Comparison of ENCODE assay signal across 20 cellular contexts in genomic region chrX:153382563-153383482, GRCh38. TPM values are rescaled to one million over a fixed set of nuclear protein-coding genes. Genes with fewer than 3 reads are reported as not detected.
DNase-seq lines count a peak whose midpoint lies in the region; ATAC-seq, FAIRE-seq and TF ChIP-seq lines count a peak whose summit lies in the region.
"Had no signal": no experiment of that assay in that cellular context is flagged by ENCODE, and none has a peak within 500 bp of the region (broad histone marks: within the 10 kb centered on the region; RNA-seq: fewer than 3 reads in every experiment).

No MANE protein-coding gene starts in this region.

- no peak for ATAC-seq in K562

- H3K4me3 ChIP-seq in K562 (no peak overlapping the region), iPS-18c (ENCODE audit: insufficient read depth, low read depth, low read length) (peak overlapping the region; percentile 15; the same call in 1 of the 2 replicates), parathyroid adenoma (ENCODE audit: low read depth, low read length) (no peak overlapping the region), MG63 (no peak overlapping the region)
- H3K4me3 ChIP-seq: SJSA1 had no signal

- DNase-seq in GM18507 (ENCODE audit: extremely low spot score, insufficient read length, low read depth) = no peak
- DNase-seq in K562 (ENCODE audit: extremely low read depth in 1 of 4, low spot score in 3 of 4) = no peak
- DNase-seq in 8988T = no peak
- DNase-seq in MG63 = no peak
- no peak for DNase-seq in NCI-H748 (lab: John Stamatoyannopoulos, UW; ENCODE audit: unreplicated experiment)
- no peak for DNase-seq in activated CD8-positive, alpha-beta memory T cell treated with anti-CD3 and anti-CD28 coated beads for 24 hours
- DNase-seq: DMS 273 treated with DMSO at 0.1 percent for 48 hours, NCI-H2029 treated with DMSO at 0.1 percent for 48 hours, NCI-H446 treated with DMSO at 0.1 percent for 48 hours had no signal

- intact Hi-C loops in K562 (cut with micrococcal nuclease) = loop anchor here (5.0 kb wide), 1 partner anchor 46 kb away; no protein-coding TSS in a partner anchor

- no peak for TF ChIP-seq EP300 in K562 (IDR thresholded peaks at IDR 0.05; ENCODE audit: low read length)

- in situ Hi-C loops in K562 (cut with MboI) = no loop called here

- H3K9ac ChIP-seq in K562 (ENCODE audit: insufficient read depth in 1 of 2, low read depth in 2 of 2, low read length in 2 of 2) = peak overlapping the region in 1 of 2 experiments; percentile 24; a peak in 1 of 4 replicates
- H3K9ac ChIP-seq in parathyroid adenoma = no peak overlapping the region

- H3K4me2 ChIP-seq in K562 (ENCODE audit: insufficient read depth, low read length) = peak overlapping the region; percentile 71
- no peak overlapping the region for H3K4me2 ChIP-seq in parathyroid adenoma (ENCODE audit: low read length)

- H4K20me1 ChIP-seq in K562 (replicated peaks; ENCODE audit: control insufficient read depth, insufficient read depth, low read length) = no peaks in the 10 kb centered on the region

- H3K27ac ChIP-seq in K562 (ENCODE audit: extremely low read depth, low read depth, low read length) (peak overlapping the region; percentile 65; the same call in 2 of the 3 replicates), parathyroid adenoma (peak overlapping the region; percentile 100)
- H3K27ac ChIP-seq: SJSA1 had no signal

- peaks cover 33% of the 10 kb centered on the region in 2 experiments for H3K4me1 ChIP-seq in K562 (replicated peaks in 1 of 2; ENCODE audit: control insufficient read depth in 2 of 2, insufficient read depth in 2 of 2, low read length in 2 of 2)
- H3K4me1 ChIP-seq in parathyroid adenoma = peaks cover 32% of the 10 kb centered on the region
- H3K4me1 ChIP-seq: SJSA1 had no signal

- no peaks in the 10 kb centered on the region; a peak in 1 of 5 replicates for H3K27me3 ChIP-seq in K562 (ENCODE audit: control insufficient read depth in 2 of 2, insufficient read depth in 2 of 2, low read length in 2 of 2)
- H3K27me3 ChIP-seq in parathyroid adenoma (ENCODE audit: control insufficient read depth, insufficient read depth, low read length) = no peaks in the 10 kb centered on the region
- H3K27me3 ChIP-seq in MG63 = no peaks in the 10 kb centered on the region
- H3K27me3 ChIP-seq: BE2C, SJSA1 had no signal

- H3K9me1 ChIP-seq in K562 (ENCODE audit: control insufficient read depth, insufficient read depth, low read length) = no peaks in the 10 kb centered on the region

- no peak for TF ChIP-seq POLR2A in K562 (conservative IDR thresholded peaks at IDR 0.05)

- H3K79me2 ChIP-seq in K562 (ENCODE audit: control insufficient read depth, insufficient read depth, low read length) (no peaks in the 10 kb centered on the region), parathyroid adenoma (no peaks in the 10 kb centered on the region)

- no peak for TF ChIP-seq CTCF in K562 (IDR thresholded peaks at IDR 0.05 in 2 of 3, conservative IDR thresholded peaks at IDR 0.05 in 1 of 3; ENCODE audit: insufficient read depth in 2 of 3, low read depth in 1 of 3, low read length in 3 of 3)
- no peak for TF ChIP-seq CTCF in parathyroid adenoma (IDR thresholded peaks at IDR 0.05)

- no peak for TF ChIP-seq RAD21 in K562 (CRISPR knock-in tag; conservative IDR thresholded peaks at IDR 0.05 in 1 of 2, IDR thresholded peaks at IDR 0.05 in 1 of 2)

- no TSS peak for BruUV-seq in K562 (replicated peaks; lab: Mats Ljungman, UMichigan)

- WGBS in K562 (ENCODE audit: insufficient coverage, low coverage, missing lambda C conversion rate) = 47% methylated on average over 3 of the region's 3 CpGs

- POLR2A ChIA-PET in K562 (lab: Yijun Ruan, JAX) = no interaction called here

- peak overlapping the region; percentile 87 for H2AFZ ChIP-seq in K562 (ENCODE audit: low read depth, low read length)
- no peak overlapping the region for H2AFZ ChIP-seq in parathyroid adenoma

- CTCF ChIA-PET in K562 (lab: Yijun Ruan, JAX; ENCODE audit: low intra/inter-chr PET ratio) = no interaction called here

- peak; percentile 74 for FAIRE-seq in GM18507 (lab: Jason Lieb, UNC)
- peak; percentile 65 for FAIRE-seq in K562 (lab: Jason Lieb, UNC)
- FAIRE-seq: G401.6, H54 had no signal

- H3K36me3 ChIP-seq in K562 (ENCODE audit: control insufficient read depth, insufficient read depth, low read length) = no peaks in the 10 kb centered on the region
- H3K36me3 ChIP-seq in parathyroid adenoma (ENCODE audit: control insufficient read depth, insufficient read depth, low read length) = no peaks in the 10 kb centered on the region
- H3K36me3 ChIP-seq in MG63 = no peaks in the 10 kb centered on the region
- H3K36me3 ChIP-seq: BE2C, SJSA1 had no signal

- H3K9me3 ChIP-seq in K562 (replicated peaks; ENCODE audit: control insufficient read depth, insufficient read depth, low read depth, low read length) (peaks cover 6% of the 10 kb centered on the region; the same call in 1 of the 2 replicates), iPS-18c (ENCODE audit: control insufficient read depth, insufficient read depth, low read length) (peaks cover 49% of the 10 kb centered on the region), parathyroid adenoma (ENCODE audit: control insufficient read depth, low read length) (no peaks in the 10 kb centered on the region), MG63 (no peaks in the 10 kb centered on the region)
- H3K9me3 ChIP-seq: BE2C, SJSA1 had no signal

TF ChIP-seq in K562, 482 proteins besides CTCF, POLR2A, EP300 and RAD21 (continues in another document):
- TF ChIP-seq PHF20 (IDR thresholded peaks at IDR 0.05; ENCODE audit: partially characterized antibody) (peak; percentile 28), ZNF668 (CRISPR knock-in tag; IDR thresholded peaks at IDR 0.05) (no peak), CBX1 (IDR thresholded peaks at IDR 0.05; ENCODE audit: low read depth) (peak; percentile 68; the same call in 1 of the 2 replicates)

RNA-seq across cellular contexts. Expression of gene PNMA6E, which starts 18.3 kb away (rescaled TPM):
- not detected in 2 replicates for total RNA-seq in K562 (2011; cell fraction: chromatin; rRNA removed; ENCODE audit: low replicate concordance)
- total RNA-seq in K562 (2011; cell fraction: nucleolus; rRNA removed) = not detected in 2 replicates
- not detected in 2 replicates for total RNA-seq in K562 (2011; cell fraction: nucleoplasm; rRNA removed)
- total RNA-seq in K562 (2014; rRNA removed) (not detected in 2 replicates), K562 (2014; rRNA removed; fragmentation: Illumina TruSeq; extraction: Trizol) (not detected in 2 replicates), K562 (2015; rRNA removed; fragmentation: Illumina TruSeq; extraction: Trizol) (not detected in 2 replicates), K562 (2021) (not detected in 2 replicates)
- polyA plus RNA-seq in K562 (2011; rRNA removed) (not detected in 2 replicates), K562 (2014; fragmentation: Illumina TruSeq; extraction: Trizol) (not detected in 2 replicates), K562 (2014; fragmentation: Nextera tagmentation; extraction: Ambion mirVana) (not detected), K562 (2014; rRNA removed) (0.03 TPM in 1 of 2 replicates, not detected in the other)
- polyA plus RNA-seq in K562 (2011; cell fraction: cytosol; rRNA removed) = not detected in 2 replicates
- polyA plus RNA-seq in K562 (2011; cell fraction: nucleus; rRNA removed) = not detected in 2 replicates
- not detected in 2 replicates for polyA plus RNA-seq in K562 (2012)
- not detected in 2 replicates for polyA minus RNA-seq in K562 (2011; rRNA and poly(A)+ RNA removed)
- polyA minus RNA-seq in K562 (2011; cell fraction: cytosol; rRNA and poly(A)+ RNA removed) = not detected in 2 replicates
- polyA minus RNA-seq in K562 (2011; cell fraction: nucleus; rRNA and poly(A)+ RNA removed) = not detected in 2 replicates
- total RNA-seq in MG63 (2014; rRNA removed; shearing (Covaris generic); ENCODE audit: low replicate concordance) = not detected in 2 replicates
- total RNA-seq: CD4-positive, CD25-positive, alpha-beta regulatory T cell; HFFc6; HT-29; LHCN-M2; SJSA1 had no signal
- polyA plus RNA-seq: CD4-positive, CD25-positive, alpha-beta regulatory T cell; IgD-negative memory B cell had no signal

RNA-seq across cellular contexts. Expression of gene ZFP92, which starts 28.4 kb away (rescaled TPM):
- 3.0 and 4.1 TPM in 2 replicates for total RNA-seq in K562 (2011; cell fraction: chromatin; rRNA removed; ENCODE audit: low replicate concordance)
- 2.5 and 2.8 TPM in 2 replicates for total RNA-seq in K562 (2011; cell fraction: nucleolus; rRNA removed)
- 2.9 and 3.5 TPM in 2 replicates for total RNA-seq in K562 (2011; cell fraction: nucleoplasm; rRNA removed)
- total RNA-seq in K562 (2014; rRNA removed) (2.0 and 2.9 TPM in 2 replicates), K562 (2014; rRNA removed; fragmentation: Illumina TruSeq; extraction: Trizol) (1.5 and 1.8 TPM in 2 replicates), K562 (2015; rRNA removed; fragmentation: Illumina TruSeq; extraction: Trizol) (2.6 and 2.7 TPM in 2 replicates), K562 (2021) (3.3 and 3.5 TPM in 2 replicates)
- polyA plus RNA-seq in K562 (2011; rRNA removed) (0.98 and 1.2 TPM in 2 replicates), K562 (2014; fragmentation: Illumina TruSeq; extraction: Trizol) (2.1 and 2.4 TPM in 2 replicates), K562 (2014; fragmentation: Nextera tagmentation; extraction: Ambion mirVana) (under 1 TPM; 0.32 to 0.34 TPM), K562 (2014; rRNA removed) (1.3 and 1.9 TPM in 2 replicates)
- 1.0 and 1.2 TPM in 2 replicates for polyA plus RNA-seq in K562 (2011; cell fraction: cytosol; rRNA removed)
- polyA plus RNA-seq in K562 (2011; cell fraction: nucleus; rRNA removed) = 2.0 and 3.1 TPM in 2 replicates
- 2.7 and 3.3 TPM in 2 replicates for polyA plus RNA-seq in K562 (2012)
- 1.4 TPM in 2 replicates for polyA minus RNA-seq in K562 (2011; rRNA and poly(A)+ RNA removed)
- polyA minus RNA-seq in K562 (2011; cell fraction: cytosol; rRNA and poly(A)+ RNA removed) = 1.5 and 1.6 TPM in 2 replicates
- polyA minus RNA-seq in K562 (2011; cell fraction: nucleus; rRNA and poly(A)+ RNA removed) = 0.94 and 1.7 TPM in 2 replicates
- 0.02 and 0.07 TPM in 2 replicates for total RNA-seq in MG63 (2014; rRNA removed; shearing (Covaris generic); ENCODE audit: low replicate concordance)
- total RNA-seq: HT-29, LHCN-M2, SJSA1 had no signal

RNA-seq across cellular contexts. Expression of gene ZNF275, which starts 48.9 kb away (rescaled TPM):
- 32.0 and 37.4 TPM in 2 replicates for total RNA-seq in K562 (2011; cell fraction: chromatin; rRNA removed; ENCODE audit: low replicate concordance)
- 18.6 and 21.2 TPM in 2 replicates for total RNA-seq in K562 (2011; cell fraction: nucleolus; rRNA removed)
- 29.5 and 33.1 TPM in 2 replicates for total RNA-seq in K562 (2011; cell fraction: nucleoplasm; rRNA removed)
- total RNA-seq in K562 (2014; rRNA removed) (7.8 and 10.0 TPM in 2 replicates), K562 (2014; rRNA removed; fragmentation: Illumina TruSeq; extraction: Trizol) (8.7 and 9.1 TPM in 2 replicates), K562 (2015; rRNA removed; fragmentation: Illumina TruSeq; extraction: Trizol) (12.3 and 12.5 TPM in 2 replicates), K562 (2021) (16.9 and 19.1 TPM in 2 replicates)
- polyA plus RNA-seq in K562 (2011; rRNA removed) (15.3 and 16.9 TPM in 2 replicates), K562 (2014; fragmentation: Illumina TruSeq; extraction: Trizol) (15.0 and 17.4 TPM in 2 replicates), K562 (2014; fragmentation: Nextera tagmentation; extraction: Ambion mirVana) (1 to 10 TPM; 2.1 to 3.1 TPM), K562 (2014; rRNA removed) (12.0 and 13.6 TPM in 2 replicates)
- polyA plus RNA-seq in K562 (2011; cell fraction: cytosol; rRNA removed) = 14.6 and 17.9 TPM in 2 replicates
- 25.4 and 33.4 TPM in 2 replicates for polyA plus RNA-seq in K562 (2011; cell fraction: nucleus; rRNA removed)
- polyA plus RNA-seq in K562 (2012) = 12.2 and 20.2 TPM in 2 replicates
- 22.3 and 27.7 TPM in 2 replicates for polyA minus RNA-seq in K562 (2011; rRNA and poly(A)+ RNA removed)
- 11.3 and 14.6 TPM in 2 replicates for polyA minus RNA-seq in K562 (2011; cell fraction: cytosol; rRNA and poly(A)+ RNA removed)
- polyA minus RNA-seq in K562 (2011; cell fraction: nucleus; rRNA and poly(A)+ RNA removed) = 9.7 and 13.0 TPM in 2 replicates
- total RNA-seq in MG63 (2014; rRNA removed; shearing (Covaris generic); ENCODE audit: low replicate concordance) = 2.3 and 5.9 TPM in 2 replicates
